9 cellular contexts compared by ENCODE assay signal in genomic region chr3:46880884-46881818, GRCh38. TPM values are rescaled to one million over a fixed set of nuclear protein-coding genes. Genes with fewer than 3 reads are reported as not detected.
DNase-seq lines count a peak whose midpoint lies in the region; ATAC-seq and TF ChIP-seq lines count a peak whose summit lies in the region.
"Had no signal": no experiment of that assay in that cellular context is flagged by ENCODE, and none has a peak within 500 bp of the region (broad histone marks: within the 10 kb centered on the region; RNA-seq: fewer than 3 reads in every experiment).

No MANE protein-coding gene starts in this region.

- H3K27me3 Mint-ChIP-seq in activated CD4-positive, alpha-beta T cell treated with anti-CD3 and anti-CD28 coated beads for 36 hours = peaks cover 31% of the 10 kb centered on the region

- no peak overlapping the region for H4K5ac ChIP-seq in mesendoderm (ENCODE audit: low read length)

- H3K56ac ChIP-seq in mesendoderm (ENCODE audit: low read length) = peak overlapping the region; percentile 83

- no peak overlapping the region for H2BK15ac ChIP-seq in mesendoderm (replicated peaks; ENCODE audit: low read depth)

- H3K27me3 ChIP-seq in ectodermal cell (ENCODE audit: control insufficient read depth, insufficient read depth, low read length, poor library complexity, severe bottlenecking) (peaks cover 71% of the 10 kb centered on the region), mesendoderm (ENCODE audit: insufficient read depth, low read length, poor library complexity) (peaks cover 3% of the 10 kb centered on the region), transverse colon (peaks cover 52% of the 10 kb centered on the region)

- peak overlapping the region; percentile 71 for H3K9ac ChIP-seq in mesendoderm (ENCODE audit: low read length)

- peak overlapping the region; percentile 65 for H3K4me2 ChIP-seq in mesendoderm (ENCODE audit: low read length)

- peak overlapping the region; percentile 83 for H3K4ac ChIP-seq in mesendoderm (ENCODE audit: low read depth, low read length)

- intact Hi-C loops in activated CD4-positive, alpha-beta T cell treated with anti-CD3 and anti-CD28 coated beads for 36 hours (cut with DNase I, micrococcal nuclease) = no loop called here
- intact Hi-C loops in transverse colon (cut with DNase I; ENCODE audit: low total_unique reads) = no loop called here

- no peaks in the 10 kb centered on the region for H3K9me3 Mint-ChIP-seq in activated CD4-positive, alpha-beta T cell treated with anti-CD3 and anti-CD28 coated beads for 36 hours (ENCODE audit: low read depth)

- H3K4me3 ChIP-seq in ectodermal cell (ENCODE audit: insufficient read depth, low read depth, low read length) (peak overlapping the region; percentile 53), mesendoderm (ENCODE audit: low read length) (peak overlapping the region; percentile 27), transverse colon (peak overlapping the region; percentile 45 to 73 (median 52))

- H2BK5ac ChIP-seq in mesendoderm (ENCODE audit: low read length) = no peak overlapping the region

- no peak for TF ChIP-seq EP300 in transverse colon (IDR thresholded peaks at IDR 0.05; ENCODE audit: low read depth)

- H3K27ac Mint-ChIP-seq in activated CD4-positive, alpha-beta T cell treated with anti-CD3 and anti-CD28 coated beads for 36 hours = no peak overlapping the region

- no peak overlapping the region for H3K27ac ChIP-seq in ectodermal cell (ENCODE audit: insufficient read depth, low read depth, low read length, poor library complexity, severe bottlenecking)
- peak overlapping the region; percentile 39 for H3K27ac ChIP-seq in mesendoderm (ENCODE audit: low read depth, low read length)
- peak overlapping the region; percentile 71 to 88 (median 78) for H3K27ac ChIP-seq in transverse colon

- H3K4me1 ChIP-seq in ectodermal cell (ENCODE audit: control insufficient read depth, insufficient read depth, low read length) (peaks cover 36% of the 10 kb centered on the region), mesendoderm (ENCODE audit: control insufficient read depth, low read depth, low read length) (peaks cover 12% of the 10 kb centered on the region), transverse colon (peaks cover 0 to 33% (median 25%) of the 10 kb centered on the region in 4 donors)

- no peak for DNase-seq in activated CD4-positive, alpha-beta T cell treated with anti-CD3 and anti-CD28 coated beads for 36 hours
- no peak for DNase-seq in activated CD4-positive, alpha-beta T cell treated with anti-CD3 and anti-CD28 coated beads for 4 hours
- peak; percentile 72 for DNase-seq in mesendoderm
- no peak for DNase-seq in transverse colon
- DNase-seq: NCI-H2029 treated with DMSO at 0.1 percent for 48 hours had no signal

- H2BK120ac ChIP-seq in mesendoderm (ENCODE audit: low read depth, low read length) = peak overlapping the region; percentile 23

- WGBS in ectodermal cell, 2 experiments = 8% methylated on average over 45 to 47 of the region's 47 CpGs
- no CpG with 5 or more reads among the region's 47 CpGs for WGBS in mesendoderm (ENCODE audit: extremely low coverage, insufficient coverage, low lambda C conversion rate)
- WGBS in transverse colon (ENCODE audit: low coverage in 1 of 2), 2 donors = 36 to 48% methylated on average over 5 to 33 of the region's 47 CpGs

- peak overlapping the region; percentile 36 for H3K4me3 Mint-ChIP-seq in activated CD4-positive, alpha-beta T cell treated with anti-CD3 and anti-CD28 coated beads for 36 hours

- no peaks in the 10 kb centered on the region for H3K36me3 Mint-ChIP-seq in activated CD4-positive, alpha-beta T cell treated with anti-CD3 and anti-CD28 coated beads for 36 hours (ENCODE audit: low read depth)

- H3K9me3 ChIP-seq in ectodermal cell (ENCODE audit: control insufficient read depth, low read length) (no peaks in the 10 kb centered on the region), transverse colon (no peaks in the 10 kb centered on the region)

- no peak overlapping the region for H2AK5ac ChIP-seq in mesendoderm (ENCODE audit: low read length)

- in situ Hi-C loops in transverse colon (cut with MboI; ENCODE audit: low pct_ligation_motif_present in 1 of 4, low pct_unique_long_range_greater_than_20kb in 1 of 4, low sequenced_read_pairs in 3 of 4) = no loop called here

- no peak overlapping the region for H4K8ac ChIP-seq in mesendoderm (ENCODE audit: low read depth, low read length)

- no peak for ATAC-seq in activated CD4-positive, alpha-beta T cell treated with anti-CD3 and anti-CD28 coated beads for 36 hours
- ATAC-seq in HG03378 (IDR thresholded peaks at IDR 0.05; ENCODE audit: unreplicated experiment) (no peak), HG03095 (IDR thresholded peaks at IDR 0.05; ENCODE audit: unreplicated experiment) (no peak), HG02970 (IDR thresholded peaks at IDR 0.05; ENCODE audit: low FRiP score, unreplicated experiment) (no peak)

- H3K23ac ChIP-seq in mesendoderm (ENCODE audit: low read length) = peak overlapping the region; percentile 25

- no peaks in the 10 kb centered on the region for H3K79me2 ChIP-seq in mesendoderm (ENCODE audit: control insufficient read depth, insufficient read depth, low read length)

- TF ChIP-seq CTCF in transverse colon (IDR thresholded peaks at IDR 0.05) = no peak

- no peaks in the 10 kb centered on the region for H3K36me3 ChIP-seq in ectodermal cell (ENCODE audit: control insufficient read depth, insufficient read depth, low read length)
- H3K36me3 ChIP-seq in mesendoderm (ENCODE audit: control insufficient read depth, insufficient read depth, low read length) = no peaks in the 10 kb centered on the region
- no peaks in the 10 kb centered on the region for H3K36me3 ChIP-seq in transverse colon

- POLR2A ChIA-PET in activated CD4-positive, alpha-beta T cell treated with anti-CD3 and anti-CD28 coated beads for 36 hours (lab: Charles Lee) = interaction anchor here (0.7 kb wide), 1 partner anchor 45 kb away, joined by 3 read pairs; no protein-coding TSS in a partner anchor

- CTCF ChIA-PET in activated CD4-positive, alpha-beta T cell treated with anti-CD3 and anti-CD28 coated beads for 36 hours (lab: Charles Lee) = interaction anchor here (1.2 kb wide), 1 partner anchor 29 kb away, joined by 3 read pairs; no protein-coding TSS in a partner anchor

- TF ChIP-seq POLR2A in transverse colon (IDR thresholded peaks at IDR 0.05) = no peak

- no peaks in the 10 kb centered on the region for H3K79me1 ChIP-seq in mesendoderm (ENCODE audit: low read length)

- H3K4me1 Mint-ChIP-seq in activated CD4-positive, alpha-beta T cell treated with anti-CD3 and anti-CD28 coated beads for 36 hours = no peaks in the 10 kb centered on the region

- peak overlapping the region; percentile 89 for H3K18ac ChIP-seq in mesendoderm (ENCODE audit: low read length)

RNA-seq across cellular contexts. Expression of gene PTH1R, which starts 3.6 kb away (rescaled TPM):
- not detected for total RNA-seq in activated CD4-positive, alpha-beta T cell treated with anti-CD3 and anti-CD28 coated beads for 36 hours
- polyA plus RNA-seq in ectodermal cell (2013, experiment 1 of 4) = 1.7 TPM
- 1.9 TPM for polyA plus RNA-seq in ectodermal cell (2013, experiment 2 of 4)
- 2.7 TPM for polyA plus RNA-seq in ectodermal cell (2013, experiment 3 of 4)
- 4.2 TPM for polyA plus RNA-seq in ectodermal cell (2013, experiment 4 of 4)
- polyA plus RNA-seq in mesendoderm (2013, experiment 1 of 2) = 4.0 TPM
- 4.5 TPM for polyA plus RNA-seq in mesendoderm (2013, experiment 2 of 2)
- total RNA-seq in transverse colon = 1 to 10 TPM in 2 of 4 donors, under 1 TPM in 1, not detected in 1; 0.60 to 2.5 (median 1.4) TPM

RNA-seq across cellular contexts. Expression of gene MYL3, which starts 17.9 kb away (rescaled TPM):
- total RNA-seq in activated CD4-positive, alpha-beta T cell treated with anti-CD3 and anti-CD28 coated beads for 36 hours = not detected
- not detected for polyA plus RNA-seq in ectodermal cell (2013, experiment 1 of 4)
- polyA plus RNA-seq in ectodermal cell (2013, experiment 2 of 4) = 0.36 TPM
- 0.80 TPM for polyA plus RNA-seq in ectodermal cell (2013, experiment 3 of 4)
- 0.49 TPM for polyA plus RNA-seq in ectodermal cell (2013, experiment 4 of 4)
- polyA plus RNA-seq in mesendoderm (2013, experiment 1 of 2) = 0.24 TPM
- polyA plus RNA-seq in mesendoderm (2013, experiment 2 of 2) = 0.11 TPM
- 10 to 100 TPM in 1 of 4 donors, 1 to 10 TPM in 1, under 1 TPM in 1, not detected in 1; 0.82 to 16.1 (median 1.4) TPM for total RNA-seq in transverse colon
